ENCODE assay signal across 9 cellular contexts in the genomic region with DNA sequence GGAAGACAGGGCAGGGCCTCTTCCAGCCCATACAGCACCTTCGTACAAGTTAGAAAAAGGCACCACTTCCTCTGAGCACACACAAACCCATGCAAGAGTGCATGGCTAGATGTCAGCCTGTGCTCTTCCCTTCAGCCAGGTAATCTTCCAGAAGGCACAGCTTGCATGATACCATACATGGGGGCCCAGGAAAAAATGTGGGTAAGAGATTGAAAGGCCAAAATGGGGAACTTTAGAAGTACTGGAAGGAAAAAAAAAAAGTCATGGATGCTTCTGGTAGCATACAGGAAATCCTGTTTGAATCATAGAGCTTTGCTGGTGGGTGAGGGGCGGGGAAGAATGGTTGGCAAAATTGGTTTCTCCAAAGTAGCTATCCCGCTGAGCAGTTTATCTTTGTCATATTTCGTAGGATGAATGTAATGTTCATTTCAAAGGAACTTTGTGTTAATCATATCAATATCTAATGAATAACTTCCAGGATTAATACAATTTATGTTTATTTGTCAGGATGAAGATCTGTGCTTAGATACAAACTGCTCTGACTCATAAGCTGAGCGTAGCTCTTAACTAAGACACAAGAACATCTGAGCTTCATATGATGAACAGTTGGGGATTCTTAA.
DNase-seq lines count a peak whose midpoint lies in the region; ATAC-seq and TF ChIP-seq lines count a peak whose summit lies in the region.
"Had no signal": no experiment of that assay in that cellular context is flagged by ENCODE, and none has a peak within 500 bp of the region (broad histone marks: within the 10 kb centered on the region; RNA-seq: fewer than 3 reads in every experiment).

No MANE protein-coding gene starts in this region.

- H3K27me3 ChIP-seq in CD8-positive, alpha-beta T cell (ENCODE audit: insufficient read depth, low read length): no peaks in the 10 kb centered on the region
- H3K27me3 ChIP-seq in Loucy (ENCODE audit: insufficient read depth, low read length, poor library complexity, severe bottlenecking) (no peaks in the 10 kb centered on the region), mesenchymal stem cell (ENCODE audit: control insufficient read depth in 1 of 2, insufficient read depth in 1 of 2, low read length in 2 of 2) (peaks cover 0 to 6% of the 10 kb centered on the region in 2 experiments)

- no peaks in the 10 kb centered on the region for H4K20me1 ChIP-seq in Loucy (ENCODE audit: insufficient read depth, low read length, poor library complexity, severe bottlenecking)

- H3K27me3 Mint-ChIP-seq in CD8-positive, alpha-beta T cell (ENCODE audit: low read depth): no peaks in the 10 kb centered on the region
- no peaks in the 10 kb centered on the region for H3K27me3 Mint-ChIP-seq in activated T-helper 2 cell treated with anti-CD3 and anti-CD28 coated beads, Interferon-gamma antibody, Interleukin-2, Interleukin-4, amounts not matched to agents 10 μg/mL and 5 μg/mL and 100 μg/mL, durations not matched to agents 14 hours and 24 hours and 36 hours (ENCODE audit: low read depth)

- no peaks in the 10 kb centered on the region for H3K79me2 ChIP-seq in Loucy (ENCODE audit: insufficient read depth, low read length)

- no peaks in the 10 kb centered on the region for H3K36me3 ChIP-seq in CD8-positive, alpha-beta T cell (ENCODE audit: insufficient read depth, low read length)
- no peaks in the 10 kb centered on the region for H3K36me3 ChIP-seq in Loucy (ENCODE audit: insufficient read depth, low read length)
- no peaks in the 10 kb centered on the region for H3K36me3 ChIP-seq in mesenchymal stem cell (ENCODE audit: control insufficient read depth in 1 of 2, insufficient read depth in 2 of 2, low read depth in 1 of 2, low read length in 2 of 2)

- H3F3A ChIP-seq in Loucy (ENCODE audit: low read depth): peaks cover 17% of the 10 kb centered on the region

- DNase-seq in CD8-positive, alpha-beta T cell: no peak
- no peak for DNase-seq in activated T-helper 2 cell treated with anti-CD3 and anti-CD28 coated beads, Interferon-gamma antibody, Interleukin-2, Interleukin-4, amounts not matched to agents 10 μg/mL and 5 μg/mL and 100 μg/mL, durations not matched to agents 14 hours and 24 hours and 36 hours (ENCODE audit: low spot score)
- DNase-seq in mesenchymal stem cell (peak; percentile 75), NCI-H128 (lab: John Stamatoyannopoulos, UW; ENCODE audit: unreplicated experiment) (no peak), superior temporal gyrus (ENCODE audit: extremely low spot score) (no peak)

- no peaks in the 10 kb centered on the region for H3K79me1 ChIP-seq in mesenchymal stem cell (replicated peaks; ENCODE audit: low read length, poor library complexity, severe bottlenecking)

- H2BK12ac ChIP-seq in mesenchymal stem cell (ENCODE audit: low read length in 2 of 2): peak overlapping the region; percentile 22 to 90

- peak overlapping the region; percentile 12 for H2BK120ac ChIP-seq in mesenchymal stem cell (ENCODE audit: low read depth, low read length)

- peak overlapping the region; percentile 85 to 92 for H3K4ac ChIP-seq in mesenchymal stem cell (ENCODE audit: low read depth in 1 of 2, low read length in 2 of 2)

- H3K9me2 ChIP-seq in Loucy (replicated peaks; ENCODE audit: low read depth, low read length): no peaks in the 10 kb centered on the region

- H3K4me1 Mint-ChIP-seq in CD8-positive, alpha-beta T cell (ENCODE audit: low read depth): peaks cover 38% of the 10 kb centered on the region
- peaks cover 30% of the 10 kb centered on the region for H3K4me1 Mint-ChIP-seq in activated T-helper 2 cell treated with anti-CD3 and anti-CD28 coated beads, Interferon-gamma antibody, Interleukin-2, Interleukin-4, amounts not matched to agents 10 μg/mL and 5 μg/mL and 100 μg/mL, durations not matched to agents 14 hours and 24 hours and 36 hours (ENCODE audit: low read depth)

- H4K8ac ChIP-seq in mesenchymal stem cell (ENCODE audit: low read length): peak overlapping the region; percentile 74

- H3K18ac ChIP-seq in mesenchymal stem cell (ENCODE audit: low read depth in 1 of 2, low read length in 2 of 2): peak overlapping the region; percentile 26 to 87

- peak overlapping the region; percentile 89 for H3K27ac Mint-ChIP-seq in CD8-positive, alpha-beta T cell
- H3K27ac Mint-ChIP-seq in activated T-helper 2 cell treated with anti-CD3 and anti-CD28 coated beads, Interferon-gamma antibody, Interleukin-2, Interleukin-4, amounts not matched to agents 10 μg/mL and 5 μg/mL and 100 μg/mL, durations not matched to agents 14 hours and 24 hours and 36 hours: peak overlapping the region; percentile 38

- no peak overlapping the region for H3K27ac ChIP-seq in CD8-positive, alpha-beta T cell (ENCODE audit: low read depth, low read length)
- H3K27ac ChIP-seq in mesenchymal stem cell (ENCODE audit: low read length, poor library complexity, severe bottlenecking): no peak overlapping the region
- H3K27ac ChIP-seq: KMS-11 had no signal

- H3K4me2 ChIP-seq in Loucy (ENCODE audit: low read depth, low read length, poor library complexity, severe bottlenecking): peak overlapping the region; percentile 71
- no peak overlapping the region for H3K4me2 ChIP-seq in mesenchymal stem cell (ENCODE audit: low read length, poor library complexity, severe bottlenecking)
- H3K4me2 ChIP-seq: KMS-11 had no signal

- POLR2A ChIA-PET in CD8-positive, alpha-beta T cell (lab: Charles Lee): interaction anchor here (1.0 to 1.1 kb wide), 2 partner anchors 35 to 38 kb away, joined by 3 read pairs; no protein-coding TSS in a partner anchor

- ATAC-seq in CD8-positive, alpha-beta T cell: peak; percentile 26
- ATAC-seq in GM21825 (IDR thresholded peaks at IDR 0.05; ENCODE audit: unreplicated experiment): no peak
- ATAC-seq in GM18519 (IDR thresholded peaks at IDR 0.05; ENCODE audit: low FRiP score, unreplicated experiment): no peak

- H3K14ac ChIP-seq in mesenchymal stem cell (ENCODE audit: low read length in 2 of 2): peak overlapping the region in 1 of 2 experiments; percentile 11

- H3K36me3 Mint-ChIP-seq in CD8-positive, alpha-beta T cell: no peaks in the 10 kb centered on the region
- no peaks in the 10 kb centered on the region for H3K36me3 Mint-ChIP-seq in activated T-helper 2 cell treated with anti-CD3 and anti-CD28 coated beads, Interferon-gamma antibody, Interleukin-2, Interleukin-4, amounts not matched to agents 10 μg/mL and 5 μg/mL and 100 μg/mL, durations not matched to agents 14 hours and 24 hours and 36 hours (ENCODE audit: low read depth)

- WGBS in mesenchymal stem cell: no CpG with 5 or more reads among the region's 5 CpGs

- no peak for TF ChIP-seq CTCF in CD8-positive, alpha-beta T cell (IDR thresholded peaks at IDR 0.05)
- no peak for TF ChIP-seq CTCF in Loucy (conservative IDR thresholded peaks at IDR 0.05; ENCODE audit: low read length)

- H2BK5ac ChIP-seq in mesenchymal stem cell (ENCODE audit: low read depth, low read length, poor library complexity, severe bottlenecking): no peak overlapping the region

- no peak overlapping the region for H2AK5ac ChIP-seq in mesenchymal stem cell (ENCODE audit: low read length, severe bottlenecking)

- H3K4me1 ChIP-seq in CD8-positive, alpha-beta T cell (ENCODE audit: insufficient read depth, low read length): peaks cover 33% of the 10 kb centered on the region
- H3K4me1 ChIP-seq in Loucy (ENCODE audit: insufficient read depth, low read length, poor library complexity, severe bottlenecking): peaks cover 52% of the 10 kb centered on the region
- peaks cover 2% of the 10 kb centered on the region for H3K4me1 ChIP-seq in mesenchymal stem cell (ENCODE audit: control insufficient read depth, insufficient read depth, low read depth, low read length)

- H3K9ac ChIP-seq in Loucy (ENCODE audit: low read depth, low read length, poor library complexity, severe bottlenecking): peak overlapping the region; percentile 69
- no peak overlapping the region for H3K9ac ChIP-seq in mesenchymal stem cell (ENCODE audit: low read length)
- H3K9ac ChIP-seq: KMS-11 had no signal

- H2BK15ac ChIP-seq in mesenchymal stem cell (ENCODE audit: low read depth, poor library complexity, severe bottlenecking): peak overlapping the region; percentile 82

- no peaks in the 10 kb centered on the region for H3K9me3 ChIP-seq in CD8-positive, alpha-beta T cell (ENCODE audit: low read length)
- H3K9me3 ChIP-seq in Loucy (ENCODE audit: insufficient read depth, low read depth, low read length): no peaks in the 10 kb centered on the region
- no peaks in the 10 kb centered on the region for H3K9me3 ChIP-seq in mesenchymal stem cell (ENCODE audit: control insufficient read depth, low read length)

- H2AFZ ChIP-seq in Loucy (ENCODE audit: low read length) (peak overlapping the region; percentile 26; the same call in 1 of the 2 replicates), mesenchymal stem cell (ENCODE audit: low read depth, low read length) (no peak overlapping the region)

- peak overlapping the region; percentile 35 for H3K4me3 Mint-ChIP-seq in CD8-positive, alpha-beta T cell
- H3K4me3 Mint-ChIP-seq in activated T-helper 2 cell treated with anti-CD3 and anti-CD28 coated beads, Interferon-gamma antibody, Interleukin-2, Interleukin-4, amounts not matched to agents 10 μg/mL and 5 μg/mL and 100 μg/mL, durations not matched to agents 14 hours and 24 hours and 36 hours (ENCODE audit: low read depth): no peak overlapping the region

- no peaks in the 10 kb centered on the region for H3K9me3 Mint-ChIP-seq in CD8-positive, alpha-beta T cell
- no peaks in the 10 kb centered on the region for H3K9me3 Mint-ChIP-seq in activated T-helper 2 cell treated with anti-CD3 and anti-CD28 coated beads, Interferon-gamma antibody, Interleukin-2, Interleukin-4, amounts not matched to agents 10 μg/mL and 5 μg/mL and 100 μg/mL, durations not matched to agents 14 hours and 24 hours and 36 hours

- CTCF ChIA-PET in CD8-positive, alpha-beta T cell (lab: Charles Lee): interaction anchor here (0.6 to 1.2 kb wide), 4 partner anchors 11 to 225 kb away, joined by 3 to 5 read pairs (median 4); no protein-coding TSS in a partner anchor

- H4K91ac ChIP-seq in mesenchymal stem cell (ENCODE audit: low read length): peak overlapping the region; percentile 67

- intact Hi-C loops in CD8-positive, alpha-beta T cell (cut with DNase I, micrococcal nuclease): no loop called here
- intact Hi-C loops in activated T-helper 2 cell treated with anti-CD3 and anti-CD28 coated beads, Interferon-gamma antibody, Interleukin-2, Interleukin-4, amounts not matched to agents 10 μg/mL and 5 μg/mL and 100 μg/mL, durations not matched to agents 14 hours and 24 hours and 36 hours (cut with micrococcal nuclease): loop anchor here (2.0 to 5.0 kb wide), 2 partner anchors 75 to 78 kb away; no protein-coding TSS in a partner anchor

- no peak overlapping the region for H3K23ac ChIP-seq in mesenchymal stem cell (ENCODE audit: low read length in 2 of 2)

- no peak overlapping the region for H3K4me3 ChIP-seq in CD8-positive, alpha-beta T cell (ENCODE audit: low read depth, low read length)
- H3K4me3 ChIP-seq in Loucy (ENCODE audit: low read length, poor library complexity, severe bottlenecking) (peak overlapping the region; percentile 53), mesenchymal stem cell (ENCODE audit: insufficient read depth in 1 of 2, low read depth in 1 of 2, low read length in 2 of 2) (no peak overlapping the region)
